In genomic region chr17:9577402-9577709, GRCh38 we compare ENCODE assay signal across 3 cellular contexts.
TF ChIP-seq lines count a peak whose summit lies in the region.

No MANE protein-coding gene starts in this region.

TF ChIP-seq in SK-N-SH, 30 proteins besides CTCF, POLR2A, EP300 and RAD21 (continued from another document):
- TF ChIP-seq, protein P1, sequence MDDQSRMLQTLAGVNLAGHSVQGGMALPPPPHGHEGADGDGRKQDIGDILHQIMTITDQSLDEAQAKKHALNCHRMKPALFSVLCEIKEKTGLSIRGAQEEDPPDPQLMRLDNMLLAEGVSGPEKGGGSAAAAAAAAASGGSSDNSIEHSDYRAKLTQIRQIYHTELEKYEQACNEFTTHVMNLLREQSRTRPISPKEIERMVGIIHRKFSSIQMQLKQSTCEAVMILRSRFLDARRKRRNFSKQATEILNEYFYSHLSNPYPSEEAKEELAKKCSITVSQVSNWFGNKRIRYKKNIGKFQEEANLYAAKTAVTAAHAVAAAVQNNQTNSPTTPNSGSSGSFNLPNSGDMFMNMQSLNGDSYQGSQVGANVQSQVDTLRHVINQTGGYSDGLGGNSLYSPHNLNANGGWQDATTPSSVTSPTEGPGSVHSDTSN (IDR thresholded peaks at IDR 0.05): no peak
- TF ChIP-seq REST (IDR thresholded peaks at IDR 0.05; ENCODE audit: low read depth, low read length): no peak
- TF ChIP-seq ELF1 (IDR thresholded peaks at IDR 0.05): no peak
- TF ChIP-seq POLR2AphosphoS5 (IDR thresholded peaks at IDR 0.05; ENCODE audit: low read depth, low read length): no peak
- no peak for TF ChIP-seq SMC3 (IDR thresholded peaks at IDR 0.05; ENCODE audit: low read depth, low read length)
- no peak for TF ChIP-seq NFIC (IDR thresholded peaks at IDR 0.05; ENCODE audit: borderline replicate concordance)
- TF ChIP-seq SIN3A (IDR thresholded peaks at IDR 0.05; ENCODE audit: borderline replicate concordance, low read depth, low read length): no peak
- no peak for TF ChIP-seq RCOR1 (IDR thresholded peaks at IDR 0.05; ENCODE audit: low read length)
- TF ChIP-seq, protein P2, sequence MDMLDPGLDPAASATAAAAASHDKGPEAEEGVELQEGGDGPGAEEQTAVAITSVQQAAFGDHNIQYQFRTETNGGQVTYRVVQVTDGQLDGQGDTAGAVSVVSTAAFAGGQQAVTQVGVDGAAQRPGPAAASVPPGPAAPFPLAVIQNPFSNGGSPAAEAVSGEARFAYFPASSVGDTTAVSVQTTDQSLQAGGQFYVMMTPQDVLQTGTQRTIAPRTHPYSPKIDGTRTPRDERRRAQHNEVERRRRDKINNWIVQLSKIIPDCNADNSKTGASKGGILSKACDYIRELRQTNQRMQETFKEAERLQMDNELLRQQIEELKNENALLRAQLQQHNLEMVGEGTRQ (IDR thresholded peaks at IDR 0.05; ENCODE audit: borderline replicate concordance, low read depth, low read length): no peak
- no peak for TF ChIP-seq FOSL2 (IDR thresholded peaks at IDR 0.05; ENCODE audit: borderline replicate concordance, low read depth)

TF ChIP-seq in SK-N-SH treated with all-trans-retinoic acid at 6 μM for 48 hours, 23 proteins besides CTCF, POLR2A, EP300 and RAD21 (continued from another document):
- TF ChIP-seq, protein P3, sequence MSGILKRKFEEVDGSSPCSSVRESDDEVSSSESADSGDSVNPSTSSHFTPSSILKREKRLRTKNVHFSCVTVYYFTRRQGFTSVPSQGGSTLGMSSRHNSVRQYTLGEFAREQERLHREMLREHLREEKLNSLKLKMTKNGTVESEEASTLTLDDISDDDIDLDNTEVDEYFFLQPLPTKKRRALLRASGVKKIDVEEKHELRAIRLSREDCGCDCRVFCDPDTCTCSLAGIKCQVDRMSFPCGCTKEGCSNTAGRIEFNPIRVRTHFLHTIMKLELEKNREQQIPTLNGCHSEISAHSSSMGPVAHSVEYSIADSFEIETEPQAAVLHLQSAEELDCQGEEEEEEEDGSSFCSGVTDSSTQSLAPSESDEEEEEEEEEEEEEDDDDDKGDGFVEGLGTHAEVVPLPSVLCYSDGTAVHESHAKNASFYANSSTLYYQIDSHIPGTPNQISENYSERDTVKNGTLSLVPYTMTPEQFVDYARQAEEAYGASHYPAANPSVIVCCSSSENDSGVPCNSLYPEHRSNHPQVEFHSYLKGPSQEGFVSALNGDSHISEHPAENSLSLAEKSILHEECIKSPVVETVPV (CRISPR knock-in tag; IDR thresholded peaks at IDR 0.05): no peak
- TF ChIP-seq ZFP30 (CRISPR knock-in tag; IDR thresholded peaks at IDR 0.05): no peak
- TF ChIP-seq ISL1 (CRISPR knock-in tag; IDR thresholded peaks at IDR 0.05): no peak

TF ChIP-seq in IMR-90, 13 proteins besides CTCF, POLR2A, EP300 and RAD21:
- TF ChIP-seq, protein P2 (IDR thresholded peaks at IDR 0.05; ENCODE audit: low read depth, low read length): no peak
- TF ChIP-seq CEBPB (IDR thresholded peaks at IDR 0.05; ENCODE audit: low read depth, low read length) (no peak), CHD1 (IDR thresholded peaks at IDR 0.05; ENCODE audit: low read depth, low read length) (no peak), SMC3 (IDR thresholded peaks at IDR 0.05; ENCODE audit: low read depth, low read length) (no peak), RCOR1 (IDR thresholded peaks at IDR 0.05; ENCODE audit: insufficient replicate concordance, low read length) (no peak), FOS (IDR thresholded peaks at IDR 0.05; ENCODE audit: low read depth, low read length) (no peak), MAZ (IDR thresholded peaks at IDR 0.05; ENCODE audit: borderline replicate concordance, low read depth, low read length) (no peak), BHLHE40 (IDR thresholded peaks at IDR 0.05; ENCODE audit: low read depth, low read length) (no peak), MXI1 (IDR thresholded peaks at IDR 0.05; ENCODE audit: borderline replicate concordance, low read depth, low read length) (no peak), MAFK (IDR thresholded peaks at IDR 0.05; ENCODE audit: low read depth, low read length) (no peak), RFX5 (IDR thresholded peaks at IDR 0.05; ENCODE audit: low read depth, low read length) (no peak), NFE2L2 (IDR thresholded peaks at IDR 0.05; ENCODE audit: low read depth, low read length) (no peak)
- TF ChIP-seq, protein P4, sequence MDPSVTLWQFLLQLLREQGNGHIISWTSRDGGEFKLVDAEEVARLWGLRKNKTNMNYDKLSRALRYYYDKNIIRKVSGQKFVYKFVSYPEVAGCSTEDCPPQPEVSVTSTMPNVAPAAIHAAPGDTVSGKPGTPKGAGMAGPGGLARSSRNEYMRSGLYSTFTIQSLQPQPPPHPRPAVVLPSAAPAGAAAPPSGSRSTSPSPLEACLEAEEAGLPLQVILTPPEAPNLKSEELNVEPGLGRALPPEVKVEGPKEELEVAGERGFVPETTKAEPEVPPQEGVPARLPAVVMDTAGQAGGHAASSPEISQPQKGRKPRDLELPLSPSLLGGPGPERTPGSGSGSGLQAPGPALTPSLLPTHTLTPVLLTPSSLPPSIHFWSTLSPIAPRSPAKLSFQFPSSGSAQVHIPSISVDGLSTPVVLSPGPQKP (IDR thresholded peaks at IDR 0.05; ENCODE audit: borderline replicate concordance, low read depth, low read length): no peak
